ENCODE assay signal across 25 cellular contexts in genomic region chr13:98731925-98732324, GRCh38. TPM values are rescaled to one million over a fixed set of nuclear protein-coding genes. Genes with fewer than 3 reads are reported as not detected.
"Had no signal": no experiment of that assay in that cellular context is flagged by ENCODE, and none has a peak within 500 bp of the region (broad histone marks: within the 10 kb centered on the region; RNA-seq: fewer than 3 reads in every experiment).

No MANE protein-coding gene starts in this region.

- H3K9me3 Mint-ChIP-seq: activated CD8-positive, alpha-beta T cell treated with anti-CD3 and anti-CD28 coated beads for 36 hours; activated naive CD4-positive, alpha-beta T cell treated with anti-CD3 and anti-CD28 coated beads, Interleukin-2, amount 50 U/mL, for 72 hours; activated T-helper 17 cell treated with anti-CD3 and anti-CD28 coated beads, Interleukin-2, amount 50 U/mL, for 72 hours; effector memory CD8-positive, alpha-beta T cell had no signal

- H3K4me1 Mint-ChIP-seq: activated T-helper 17 cell treated with anti-CD3 and anti-CD28 coated beads, Interleukin-2, amount 50 U/mL, for 72 hours; neural crest cell had no signal

- H3K4me3 ChIP-seq: ascending aorta, esophagus muscularis mucosa, gastrocnemius medialis, sigmoid colon, testis, uterus had no signal

- H3K36me3 ChIP-seq: ascending aorta, brain microvascular endothelial cell, esophagus muscularis mucosa, gastrocnemius medialis, sigmoid colon, uterus had no signal

- H3K27ac Mint-ChIP-seq: activated CD8-positive, alpha-beta T cell treated with anti-CD3 and anti-CD28 coated beads for 36 hours; activated naive CD4-positive, alpha-beta T cell treated with anti-CD3 and anti-CD28 coated beads, Interleukin-2, amount 50 U/mL, for 72 hours; activated T-cell treated with anti-CD3 and anti-CD28 coated beads, Interleukin-2, amount 50 U/mL, for 24 hours; activated T-helper 17 cell treated with anti-CD3 and anti-CD28 coated beads, Interleukin-2, amount 50 U/mL, for 72 hours; effector memory CD8-positive, alpha-beta T cell; naive thymus-derived CD4-positive, alpha-beta T cell had no signal

- H3K27ac ChIP-seq: ascending aorta, brain microvascular endothelial cell, esophagus muscularis mucosa, gastrocnemius medialis, sigmoid colon, testis, uterus had no signal

- DNase-seq: activated CD4-positive, alpha-beta T cell treated with anti-CD3 and anti-CD28 coated beads for 48 hours; activated CD8-positive, alpha-beta T cell treated with anti-CD3 and anti-CD28 coated beads for 36 hours; activated T-cell treated with anti-CD3 and anti-CD28 coated beads, Interleukin-2, amount 50 U/mL, for 24 hours; brain microvascular endothelial cell; central memory CD4-positive, alpha-beta T cell; dermis blood vessel endothelial cell; effector memory CD8-positive, alpha-beta T cell; gastrocnemius medialis; mesendoderm; naive thymus-derived CD4-positive, alpha-beta T cell; occipital lobe; posterior cingulate gyrus; sigmoid colon; stimulated activated CD4-positive, alpha-beta T cell treated with anti-CD3 and anti-CD28 coated beads, Interleukin-2, amount 100 ng/mL, for 48 hours; stimulated activated CD8-positive, alpha-beta memory T cell treated with anti-CD3 and anti-CD28 coated beads, Interleukin-4, amount 100 ng/mL, for 48 hours; stimulated activated naive CD4-positive, alpha-beta T cell; testis; trophoblast cell; uterus had no signal

- H3K4me3 Mint-ChIP-seq: activated CD8-positive, alpha-beta T cell treated with anti-CD3 and anti-CD28 coated beads for 36 hours; activated T-cell treated with anti-CD3 and anti-CD28 coated beads, Interleukin-2, amount 50 U/mL, for 24 hours; activated T-helper 17 cell treated with anti-CD3 and anti-CD28 coated beads, Interleukin-2, amount 50 U/mL, for 72 hours; effector memory CD8-positive, alpha-beta T cell; naive thymus-derived CD4-positive, alpha-beta T cell; neural crest cell had no signal

- H3K36me3 Mint-ChIP-seq: activated naive CD4-positive, alpha-beta T cell treated with anti-CD3 and anti-CD28 coated beads, Interleukin-2, amount 50 U/mL, for 72 hours had no signal

- FAIRE-seq: islet of Langerhans had no signal

- H3K4me1 ChIP-seq: ascending aorta, esophagus muscularis mucosa, gastrocnemius medialis, sigmoid colon, testis, uterus had no signal

- H3K9me3 ChIP-seq: esophagus muscularis mucosa, gastrocnemius medialis, sigmoid colon, testis, uterus had no signal

- H3K27me3 ChIP-seq: ascending aorta, brain microvascular endothelial cell, esophagus muscularis mucosa, gastrocnemius medialis, sigmoid colon, testis, uterus had no signal

RNA-seq across cellular contexts. Expression of gene SLC15A1, which starts 20.5 kb away (rescaled TPM):
- total RNA-seq: activated CD8-positive, alpha-beta T cell treated with anti-CD3 and anti-CD28 coated beads for 36 hours; activated naive CD4-positive, alpha-beta T cell treated with anti-CD3 and anti-CD28 coated beads, Interleukin-2, amount 50 U/mL, for 72 hours; activated T-helper 17 cell treated with anti-CD3 and anti-CD28 coated beads, Interleukin-2, amount 50 U/mL, for 72 hours; ascending aorta; dermis blood vessel endothelial cell; esophagus muscularis mucosa; gastrocnemius medialis; naive thymus-derived CD4-positive, alpha-beta T cell; neural crest cell; occipital lobe had no signal
- polyA plus RNA-seq: naive thymus-derived CD4-positive, alpha-beta T cell had no signal
